Comparison of ENCODE assay signal across 8 cellular contexts in genomic region chr6:15948930-15949900, GRCh38.
DNase-seq lines count a peak whose midpoint lies in the region; ATAC-seq, FAIRE-seq and TF ChIP-seq lines count a peak whose summit lies in the region.

No MANE protein-coding gene starts in this region.

- H3K27me3 Mint-ChIP-seq in GM23338 (ENCODE audit: insufficient read depth, low read depth, poor library complexity) (no peaks in the 10 kb centered on the region), nephron progenitor cell (ENCODE audit: low read depth, poor library complexity) (no peaks in the 10 kb centered on the region)
- no peaks in the 10 kb centered on the region for H3K27me3 Mint-ChIP-seq in CD8-positive, alpha-beta memory T cell

- no peaks in the 10 kb centered on the region for H3F3A ChIP-seq in GM23338 (replicated peaks; ENCODE audit: low read depth)

- TF ChIP-seq RAD21 in K562 (CRISPR knock-in tag; conservative IDR thresholded peaks at IDR 0.05 in 1 of 2, IDR thresholded peaks at IDR 0.05 in 1 of 2): no peak

- CTCF ChIA-PET in K562 (lab: Yijun Ruan, JAX; ENCODE audit: low intra/inter-chr PET ratio): interaction anchor here (0.6 kb wide), 2 partner anchors 170 to 1946 kb away, joined by 3 read pairs; no protein-coding TSS in a partner anchor
- CTCF ChIA-PET in CD8-positive, alpha-beta memory T cell (lab: Charles Lee): no interaction called here

- H3K27ac ChIP-seq in GM23338 (ENCODE audit: low read depth) (no peak overlapping the region), K562 (ENCODE audit: extremely low read depth, low read depth, low read length) (no peak overlapping the region), vagina (no peak overlapping the region)
- H3K27ac ChIP-seq in CD8-positive, alpha-beta memory T cell (ENCODE audit: low read depth, low read length): no peak overlapping the region

- no peaks in the 10 kb centered on the region for H3K9me1 ChIP-seq in K562 (ENCODE audit: control insufficient read depth, insufficient read depth, low read length)

- H3K9ac ChIP-seq in K562 (ENCODE audit: insufficient read depth in 1 of 2, low read depth in 2 of 2, low read length in 2 of 2): peak overlapping the region in 1 of 2 experiments; percentile 2; a peak in 1 of 4 replicates

- WGBS in K562 (ENCODE audit: insufficient coverage, low coverage, missing lambda C conversion rate): 22% methylated on average over 10 of the region's 10 CpGs

- H3K4me2 ChIP-seq in GM23338 (peak overlapping the region; percentile 34; the same call in 1 of the 2 replicates), K562 (ENCODE audit: insufficient read depth, low read length) (peak overlapping the region; percentile 53)

- no TSS peak for BruUV-seq in K562 (replicated peaks; lab: Mats Ljungman, UMichigan)

- peak overlapping the region; percentile 45; the same call in 1 of the 2 replicates for H2AFZ ChIP-seq in GM23338
- H2AFZ ChIP-seq in K562 (ENCODE audit: low read depth, low read length): peak overlapping the region; percentile 57

- peaks cover 15% of the 10 kb centered on the region for H3K9me2 ChIP-seq in GM23338 (ENCODE audit: insufficient read depth)

- H3K9me3 ChIP-seq in K562 (replicated peaks; ENCODE audit: control insufficient read depth, insufficient read depth, low read depth, low read length) (no peaks in the 10 kb centered on the region), vagina (no peaks in the 10 kb centered on the region)
- H3K9me3 ChIP-seq in CD8-positive, alpha-beta memory T cell (ENCODE audit: low read length): no peaks in the 10 kb centered on the region

- peaks cover 28% of the 10 kb centered on the region for H3K4me1 ChIP-seq in GM23338 (ENCODE audit: insufficient read depth)
- peaks cover 6 to 22% of the 10 kb centered on the region in 2 experiments; a peak in 4 of 5 replicates for H3K4me1 ChIP-seq in K562 (replicated peaks in 1 of 2; ENCODE audit: control insufficient read depth in 2 of 2, insufficient read depth in 2 of 2, low read length in 2 of 2)
- H3K4me1 ChIP-seq in vagina: peaks cover 27% of the 10 kb centered on the region
- no peaks in the 10 kb centered on the region for H3K4me1 ChIP-seq in CD8-positive, alpha-beta memory T cell (ENCODE audit: insufficient read depth, low read length)

- 0 out of 2 replicates have a peak, but pooled peaks have one; percentile 5 for TF ChIP-seq EP300 in K562 (IDR thresholded peaks at IDR 0.05; ENCODE audit: low read length)

- H3K36me3 Mint-ChIP-seq in GM23338 (ENCODE audit: low read depth) (no peaks in the 10 kb centered on the region), nephron progenitor cell (ENCODE audit: low read depth) (no peaks in the 10 kb centered on the region)
- H3K36me3 Mint-ChIP-seq in CD8-positive, alpha-beta memory T cell: no peaks in the 10 kb centered on the region

- no peaks in the 10 kb centered on the region for H3K9me3 Mint-ChIP-seq in GM23338
- H3K9me3 Mint-ChIP-seq in nephron progenitor cell: no peaks in the 10 kb centered on the region
- no peaks in the 10 kb centered on the region for H3K9me3 Mint-ChIP-seq in CD8-positive, alpha-beta memory T cell

- H4K20me1 ChIP-seq in GM23338 (replicated peaks; ENCODE audit: insufficient read depth): no peaks in the 10 kb centered on the region
- H4K20me1 ChIP-seq in K562 (replicated peaks; ENCODE audit: control insufficient read depth, insufficient read depth, low read length): no peaks in the 10 kb centered on the region

- peak; percentile 84 for ATAC-seq in GM23338
- ATAC-seq in K562: peak; percentile 89
- no peak for ATAC-seq in GM21737 (IDR thresholded peaks at IDR 0.05; ENCODE audit: unreplicated experiment)
- ATAC-seq in GM18867 (IDR thresholded peaks at IDR 0.05; ENCODE audit: unreplicated experiment): no peak

- 0 out of 2 replicates have a peak overlapping the region, but pooled peaks have one; percentile 11 for H3K27ac Mint-ChIP-seq in GM23338
- H3K27ac Mint-ChIP-seq in nephron progenitor cell: peak overlapping the region; percentile 18
- no peak overlapping the region for H3K27ac Mint-ChIP-seq in CD8-positive, alpha-beta memory T cell

- peak; percentile 63 for FAIRE-seq in K562 (lab: Jason Lieb, UNC)

- no peaks in the 10 kb centered on the region for H3K27me3 ChIP-seq in GM23338 (ENCODE audit: insufficient read depth)
- no peaks in the 10 kb centered on the region for H3K27me3 ChIP-seq in K562 (ENCODE audit: control insufficient read depth in 2 of 2, insufficient read depth in 2 of 2, low read length in 2 of 2)
- no peaks in the 10 kb centered on the region for H3K27me3 ChIP-seq in vagina
- H3K27me3 ChIP-seq in CD8-positive, alpha-beta memory T cell (ENCODE audit: insufficient read depth, low read length, poor library complexity, severe bottlenecking): no peaks in the 10 kb centered on the region

- intact Hi-C loops in K562 (cut with micrococcal nuclease) (loop anchor here (2.0 kb wide), 1 partner anchor 180 kb away; the partner anchor contains the start of gene MYLIP), vagina (cut with DNase I) (no loop called here)

- H3K36me3 ChIP-seq in GM23338 (ENCODE audit: insufficient read depth) (no peaks in the 10 kb centered on the region), K562 (ENCODE audit: control insufficient read depth, insufficient read depth, low read length) (no peaks in the 10 kb centered on the region), vagina (no peaks in the 10 kb centered on the region)
- no peaks in the 10 kb centered on the region for H3K36me3 ChIP-seq in CD8-positive, alpha-beta memory T cell (ENCODE audit: insufficient read depth, low read length)

- H3K79me2 ChIP-seq in GM23338 (replicated peaks; ENCODE audit: insufficient read depth) (no peaks in the 10 kb centered on the region), K562 (ENCODE audit: control insufficient read depth, insufficient read depth, low read length) (no peaks in the 10 kb centered on the region)

- DNase-seq in GM23338 (ENCODE audit: low spot score) (peak; percentile 28), NCI-H2107 (lab: John Stamatoyannopoulos, UW) (peak; percentile 63), K562 (ENCODE audit: extremely low read depth in 1 of 4, low spot score in 3 of 4) (peak; percentile 40 to 75 (median 64)), nephron progenitor cell (peak; percentile 41), vagina (ENCODE audit: extremely low spot score in 2 of 2) (no peak)
- no peak for DNase-seq in CD8-positive, alpha-beta memory T cell

- no peak for TF ChIP-seq CTCF in GM23338 (conservative IDR thresholded peaks at IDR 0.05; ENCODE audit: low read depth in 2 of 2)
- TF ChIP-seq CTCF in K562 (IDR thresholded peaks at IDR 0.05 in 2 of 3, conservative IDR thresholded peaks at IDR 0.05 in 1 of 3; ENCODE audit: insufficient read depth in 2 of 3, low read depth in 1 of 3, low read length in 3 of 3): no peak
- TF ChIP-seq CTCF in nephron progenitor cell (IDR thresholded peaks at IDR 0.05): no peak
- no peak for TF ChIP-seq CTCF in vagina (IDR thresholded peaks at IDR 0.05)

- POLR2A ChIA-PET in K562 (lab: Yijun Ruan, JAX): interaction anchor here (0.7 to 1.2 kb wide), 5 partner anchors 11 to 181 kb away, joined by 3 to 4 read pairs (median 3); partner anchors contain the start of gene MYLIP
- POLR2A ChIA-PET in CD8-positive, alpha-beta memory T cell (lab: Charles Lee): no interaction called here

- H3K4me3 ChIP-seq in GM23338 (no peak overlapping the region), K562 (no peak overlapping the region), vagina (no peak overlapping the region)
- no peak overlapping the region for H3K4me3 ChIP-seq in CD8-positive, alpha-beta memory T cell (ENCODE audit: low read length)

- TF ChIP-seq POLR2A in K562 (conservative IDR thresholded peaks at IDR 0.05) (no peak), vagina (IDR thresholded peaks at IDR 0.05) (no peak)

- H3K4me1 Mint-ChIP-seq in GM23338 (peaks cover 38% of the 10 kb centered on the region), nephron progenitor cell (peaks cover 55% of the 10 kb centered on the region)
- peaks cover 0 to 17% (median 10%) of the 10 kb centered on the region in 3 donors for H3K4me1 Mint-ChIP-seq in CD8-positive, alpha-beta memory T cell

- in situ Hi-C loops in K562 (cut with MboI): no loop called here

- H3K4me3 Mint-ChIP-seq in GM23338: no peak overlapping the region
- peak overlapping the region; percentile 23 for H3K4me3 Mint-ChIP-seq in nephron progenitor cell
- H3K4me3 Mint-ChIP-seq in CD8-positive, alpha-beta memory T cell: no peak overlapping the region

TF ChIP-seq in GM23338, 12 proteins besides CTCF, POLR2A, EP300 and RAD21 (continues in another document):
- TF ChIP-seq EZH2phosphoT487 (IDR thresholded peaks at IDR 0.05; ENCODE audit: unreplicated experiment) (no peak), POLR2AphosphoS5 (IDR thresholded peaks at IDR 0.05; ENCODE audit: low read depth) (no peak), NANOG (IDR thresholded peaks at IDR 0.05; ENCODE audit: borderline replicate concordance) (no peak), JUNB (IDR thresholded peaks at IDR 0.05; ENCODE audit: unreplicated experiment) (no peak)

TF ChIP-seq in K562, 482 proteins besides CTCF, POLR2A, EP300 and RAD21 (continues in another document):
- TF ChIP-seq SAP30 (IDR thresholded peaks at IDR 0.05; ENCODE audit: borderline replicate concordance, insufficient read depth, low read depth, low read length, poor library complexity, severe bottlenecking) (no peak), CREB3 (tag; conservative IDR thresholded peaks at IDR 0.05; ENCODE audit: low read depth) (no peak), ZSCAN29 (IDR thresholded peaks at IDR 0.05) (no peak), RCOR1 (IDR thresholded peaks at IDR 0.05; ENCODE audit: borderline replicate concordance in 1 of 2, low read depth in 2 of 2, low read length in 2 of 2) (0 out of 4 replicates have a peak, but pooled peaks of 1 of the 2 experiments have one; percentile 31), RHOXF2B (CRISPR knock-in tag; conservative IDR thresholded peaks at IDR 0.05) (no peak), MLLT1 (IDR thresholded peaks at IDR 0.05) (no peak)

Comparison
In these comparisons a context has a peak if more than half of its experiments do, and no peak if none do; other contexts are left out.
1. ATAC-seq: peak in GM23338 (single experiment) and K562 (single experiment); none in GM21737 (single experiment) and GM18867 (single experiment).
2. DNase-seq: peak in GM23338 (single experiment), NCI-H2107 (single experiment), K562 (4 of 4) and nephron progenitor cell (single experiment); none in vagina (0 of 2) and CD8-positive, alpha-beta memory T cell (0 of 5).
3. H3K27ac Mint-ChIP-seq: peak in GM23338 (single experiment) and nephron progenitor cell (single experiment); none in CD8-positive, alpha-beta memory T cell (0 of 8).